8 cellular contexts compared by ENCODE assay signal in the genomic region with DNA sequence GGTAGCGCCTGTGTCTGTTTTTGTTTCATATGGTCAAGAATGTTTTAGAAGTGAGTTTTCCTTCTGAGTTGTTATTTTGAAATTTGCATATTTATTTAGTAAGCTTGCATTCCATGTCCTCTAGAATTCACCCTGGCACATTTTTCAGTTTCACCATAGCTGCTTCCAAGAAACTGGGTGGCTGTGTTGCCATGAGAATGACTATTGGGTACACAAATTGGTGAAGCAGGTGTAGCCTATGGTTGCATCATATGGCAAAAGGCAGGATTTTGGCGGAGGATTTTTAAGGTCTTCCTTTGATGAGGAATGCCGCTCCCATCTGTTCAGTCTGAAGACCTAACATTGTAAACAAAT. TPM values are rescaled to one million over a fixed set of nuclear protein-coding genes. Genes with fewer than 3 reads are reported as not detected.
DNase-seq lines count a peak whose midpoint lies in the region; ATAC-seq, FAIRE-seq and TF ChIP-seq lines count a peak whose summit lies in the region.

No MANE protein-coding gene starts in this region.

- H3K27me3 ChIP-seq in CD4-positive, CD25-positive, alpha-beta regulatory T cell (ENCODE audit: control insufficient read depth, insufficient read depth, low read length): no peaks in the 10 kb centered on the region

- H3K36me3 Mint-ChIP-seq in CD4-positive, CD25-positive, alpha-beta regulatory T cell: peaks cover 32% of the 10 kb centered on the region
- H3K36me3 Mint-ChIP-seq in dendritic cell treated with granulocyte-macrophage colony-stimulating factor and Interleukin-4, amounts not matched to agents 40 ng/mL and 50 ng/mL, for 4 days (ENCODE audit: low read depth): peaks cover 57% of the 10 kb centered on the region
- H3K36me3 Mint-ChIP-seq in nephron progenitor cell (ENCODE audit: low read depth): peaks cover 33% of the 10 kb centered on the region

- no peaks in the 10 kb centered on the region for H3K9me3 Mint-ChIP-seq in CD4-positive, CD25-positive, alpha-beta regulatory T cell
- H3K9me3 Mint-ChIP-seq in dendritic cell treated with granulocyte-macrophage colony-stimulating factor and Interleukin-4, amounts not matched to agents 40 ng/mL and 50 ng/mL, for 4 days: no peaks in the 10 kb centered on the region
- peaks cover 2% of the 10 kb centered on the region for H3K9me3 Mint-ChIP-seq in nephron progenitor cell

- no peak for FAIRE-seq in GM19239 (lab: Jason Lieb, UNC)

- ATAC-seq in CD4-positive, CD25-positive, alpha-beta regulatory T cell (ENCODE audit: low read depth in 2 of 2): no peak
- no peak for ATAC-seq in GM21737 (IDR thresholded peaks at IDR 0.05; ENCODE audit: unreplicated experiment)

- H3K27ac ChIP-seq in CD4-positive, CD25-positive, alpha-beta regulatory T cell (ENCODE audit: insufficient read depth, low read length, poor library complexity, severe bottlenecking): peak overlapping the region; percentile 89

- peak overlapping the region; percentile 94 to 99 (median 99) for H3K4me3 Mint-ChIP-seq in CD4-positive, CD25-positive, alpha-beta regulatory T cell
- H3K4me3 Mint-ChIP-seq in dendritic cell treated with granulocyte-macrophage colony-stimulating factor and Interleukin-4, amounts not matched to agents 40 ng/mL and 50 ng/mL, for 4 days: peak overlapping the region; percentile 99
- H3K4me3 Mint-ChIP-seq in nephron progenitor cell: peak overlapping the region; percentile 96

- DNase-seq in CD4-positive, CD25-positive, alpha-beta regulatory T cell: peak in 1 of 3 donors; percentile 32
- peak; percentile 51 for DNase-seq in NCI-H2171 (lab: John Stamatoyannopoulos, UW)
- DNase-seq in nephron progenitor cell: no peak
- DNase-seq in GM19239 (ENCODE audit: insufficient read length, low spot score): no peak
- no peak for DNase-seq in activated CD4-positive, CD25-positive, alpha-beta regulatory T cell (lab: John Stamatoyannopoulos, UW)
- no peak for DNase-seq in mesenteric fat pad (ENCODE audit: low spot score)

- no peak for TF ChIP-seq CTCF in nephron progenitor cell (IDR thresholded peaks at IDR 0.05)

- peak overlapping the region; percentile 99 for H3K4me3 ChIP-seq in CD4-positive, CD25-positive, alpha-beta regulatory T cell (ENCODE audit: low read depth, low read length)

- peaks cover 5% of the 10 kb centered on the region for H3K27me3 Mint-ChIP-seq in CD4-positive, CD25-positive, alpha-beta regulatory T cell
- H3K27me3 Mint-ChIP-seq in dendritic cell treated with granulocyte-macrophage colony-stimulating factor and Interleukin-4, amounts not matched to agents 40 ng/mL and 50 ng/mL, for 4 days: no peaks in the 10 kb centered on the region
- H3K27me3 Mint-ChIP-seq in nephron progenitor cell (ENCODE audit: low read depth, poor library complexity): peaks cover 10% of the 10 kb centered on the region

- peaks cover 54% of the 10 kb centered on the region for H3K4me1 ChIP-seq in CD4-positive, CD25-positive, alpha-beta regulatory T cell (ENCODE audit: control insufficient read depth, insufficient read depth, low read length, poor library complexity, severe bottlenecking)

- no peaks in the 10 kb centered on the region for H3K9me3 ChIP-seq in CD4-positive, CD25-positive, alpha-beta regulatory T cell (ENCODE audit: control insufficient read depth in 2 of 2, low read length in 2 of 2)

- peaks cover 25 to 55% (median 39%) of the 10 kb centered on the region in 4 donors for H3K4me1 Mint-ChIP-seq in CD4-positive, CD25-positive, alpha-beta regulatory T cell
- peaks cover 30% of the 10 kb centered on the region for H3K4me1 Mint-ChIP-seq in dendritic cell treated with granulocyte-macrophage colony-stimulating factor and Interleukin-4, amounts not matched to agents 40 ng/mL and 50 ng/mL, for 4 days (ENCODE audit: low read depth)
- H3K4me1 Mint-ChIP-seq in nephron progenitor cell: peaks cover 44% of the 10 kb centered on the region

- intact Hi-C loops in dendritic cell treated with granulocyte-macrophage colony-stimulating factor and Interleukin-4, amounts not matched to agents 40 ng/mL and 50 ng/mL, for 4 days (cut with micrococcal nuclease): loop anchor here (10.0 kb wide), 1 partner anchor 198 kb away; a partner anchor contains a TSS

- H3K27ac Mint-ChIP-seq in CD4-positive, CD25-positive, alpha-beta regulatory T cell: peak overlapping the region; percentile 95 to 98 (median 98)
- H3K27ac Mint-ChIP-seq in dendritic cell treated with granulocyte-macrophage colony-stimulating factor and Interleukin-4, amounts not matched to agents 40 ng/mL and 50 ng/mL, for 4 days: peak overlapping the region; percentile 100
- peak overlapping the region; percentile 99 for H3K27ac Mint-ChIP-seq in nephron progenitor cell

- peaks cover 33% of the 10 kb centered on the region for H3K36me3 ChIP-seq in CD4-positive, CD25-positive, alpha-beta regulatory T cell (ENCODE audit: control insufficient read depth, insufficient read depth, low read length)

RNA-seq across cellular contexts. Expression of a gene that starts 1.3 kb away (rescaled TPM):
- total RNA-seq in CD4-positive, CD25-positive, alpha-beta regulatory T cell: 454 TPM
- polyA plus RNA-seq in CD4-positive, CD25-positive, alpha-beta regulatory T cell: 100 to 1,000 TPM; 133 to 174 (median 144) TPM
- 186 TPM for total RNA-seq in mesenteric fat pad

RNA-seq across cellular contexts. Expression of a gene that starts 28.5 kb away (rescaled TPM):
- total RNA-seq in CD4-positive, CD25-positive, alpha-beta regulatory T cell: not detected
- polyA plus RNA-seq in CD4-positive, CD25-positive, alpha-beta regulatory T cell: under 1 TPM in 1 of 4 donors, not detected in 3; 0.27 TPM
- total RNA-seq in mesenteric fat pad: 6.4 TPM

RNA-seq across cellular contexts. Expression of a gene that starts 56.1 kb away (rescaled TPM):
- 842 TPM for total RNA-seq in CD4-positive, CD25-positive, alpha-beta regulatory T cell
- 100 to 1,000 TPM in 1 of 4 donors, 10 to 100 TPM in 3; 75.3 to 112 (median 97.2) TPM for polyA plus RNA-seq in CD4-positive, CD25-positive, alpha-beta regulatory T cell
- 63.9 TPM for total RNA-seq in mesenteric fat pad

Comparison
In these comparisons a context has a peak if more than half of its experiments do, and no peak if none do; other contexts are left out.
1. RNA of a gene that starts 56.1 kb away (total RNA-seq): 842 TPM in CD4-positive, CD25-positive, alpha-beta regulatory T cell (single experiment); 63.9 TPM in mesenteric fat pad (single experiment); every median in the first group is over 10 times any median in the second.
2. Peak in every context shown above with its lines, with median percentiles within 50 percentile points of each other: H3K27ac Mint-ChIP-seq and H3K4me3 Mint-ChIP-seq.